ENCODE assay signal across 8 cellular contexts in genomic region chr12:79688376-79689040, GRCh38. TPM values are rescaled to one million over a fixed set of nuclear protein-coding genes. Genes with fewer than 3 reads are reported as not detected.
DNase-seq lines count a peak whose midpoint lies in the region; ATAC-seq and TF ChIP-seq lines count a peak whose summit lies in the region.

No MANE protein-coding gene starts in this region.

- H3K9me3 Mint-ChIP-seq in activated T-cell treated with anti-CD3 and anti-CD28 coated beads, Interleukin-2, amount 50 U/mL, for 4 hours: no peaks in the 10 kb centered on the region

- 10% methylated on average over 6 of the region's 6 CpGs for WGBS in smooth muscle cell (ENCODE audit: low lambda C conversion rate)

- peaks cover 3% of the 10 kb centered on the region for H3F3A ChIP-seq in smooth muscle cell (ENCODE audit: low read depth)

- H3K9me3 ChIP-seq in Panc1 (ENCODE audit: control insufficient read depth, insufficient read depth, low read depth, low read length): no peaks in the 10 kb centered on the region
- H3K9me3 ChIP-seq in smooth muscle cell (replicated peaks; ENCODE audit: low read depth): no peaks in the 10 kb centered on the region

- peaks cover 25% of the 10 kb centered on the region for H4K20me1 ChIP-seq in smooth muscle cell (ENCODE audit: low read depth)

- no peaks in the 10 kb centered on the region; the same call in none of the 2 replicates for H3K36me3 ChIP-seq in Panc1 (ENCODE audit: control insufficient read depth, insufficient read depth, low read length)
- H3K36me3 ChIP-seq in smooth muscle cell (ENCODE audit: low read depth): no peaks in the 10 kb centered on the region

- CTCF ChIA-PET in Panc1 (lab: Charles Lee): interaction anchor here (0.7 kb wide), 1 partner anchor 17 kb away, joined by 3 read pairs; no protein-coding TSS in a partner anchor

- in situ Hi-C loops in Panc1 (cut with HindIII; ENCODE audit: low pct_unique_long_range_greater_than_20kb, low sequenced_read_pairs): no loop called here

- H3K4me1 ChIP-seq in Panc1 (ENCODE audit: control insufficient read depth, insufficient read depth, low read length) (peaks cover 48% of the 10 kb centered on the region), smooth muscle cell (ENCODE audit: low read depth) (peaks cover 52% of the 10 kb centered on the region)

- H3K27me3 ChIP-seq in Panc1 (ENCODE audit: control insufficient read depth, insufficient read depth, low read length) (no peaks in the 10 kb centered on the region), smooth muscle cell (ENCODE audit: low read depth) (no peaks in the 10 kb centered on the region)

- POLR2A ChIA-PET in Panc1 (lab: Charles Lee): no interaction called here

- H3K9ac ChIP-seq in smooth muscle cell (ENCODE audit: low read depth): peak overlapping the region; percentile 79

- peaks cover 63% of the 10 kb centered on the region for H3K79me2 ChIP-seq in smooth muscle cell (ENCODE audit: low read depth)

- no TSS peak for BruUV-seq in Panc1 (replicated peaks; lab: Mats Ljungman, UMichigan)

- peak overlapping the region; percentile 71 to 73 for H3K4me3 ChIP-seq in Panc1 (ENCODE audit: low read depth in 2 of 2, low read length in 2 of 2)
- peak overlapping the region; percentile 82 for H3K4me3 ChIP-seq in fibroblast of pulmonary artery (replicated peaks; ENCODE audit: low read depth, low read length)
- H3K4me3 ChIP-seq in smooth muscle cell: peak overlapping the region; percentile 93

- TF ChIP-seq CTCF in Panc1 (IDR thresholded peaks at IDR 0.05) (no peak), fibroblast of pulmonary artery (IDR thresholded peaks at IDR 0.05; ENCODE audit: low read length, missing control alignments) (no peak), smooth muscle cell (IDR thresholded peaks at IDR 0.05; ENCODE audit: borderline replicate concordance, insufficient read depth, poor library complexity, severe bottlenecking) (no peak)

- ATAC-seq in activated T-cell treated with anti-CD3 and anti-CD28 coated beads, Interleukin-2, amount 50 U/mL, for 4 hours: no peak
- no peak for ATAC-seq in Panc1

- peak overlapping the region; percentile 94 for H3K27ac ChIP-seq in Panc1 (ENCODE audit: low read length)
- peak overlapping the region; percentile 98 for H3K27ac ChIP-seq in smooth muscle cell (ENCODE audit: low read depth)

- peaks cover 57% of the 10 kb centered on the region for H3K27me3 Mint-ChIP-seq in activated T-cell treated with anti-CD3 and anti-CD28 coated beads, Interleukin-2, amount 50 U/mL, for 4 hours (ENCODE audit: low read depth)

- H2AFZ ChIP-seq in smooth muscle cell (ENCODE audit: low read depth): no peak overlapping the region

- DNase-seq in activated T-cell treated with anti-CD3 and anti-CD28 coated beads, Interleukin-2, amount 50 U/mL, for 4 hours: no peak
- no peak for DNase-seq in activated T-cell treated with anti-CD3 and anti-CD28 coated beads, Interleukin-2, amount 50 U/mL, for 48 hours
- no peak for DNase-seq in Panc1 (ENCODE audit: low read depth, low spot score)
- no peak for DNase-seq in fibroblast of pulmonary artery (ENCODE audit: low read depth)
- DNase-seq in smooth muscle cell (lab: John Stamatoyannopoulos, UW; ENCODE audit: unreplicated experiment): no peak
- no peak for DNase-seq in NCI-H526 treated with DMSO at 0.1 percent for 48 hours (lab: John Stamatoyannopoulos, UW)
- no peak for DNase-seq in NCI-H187 (lab: John Stamatoyannopoulos, UW)
- no peak for DNase-seq in putamen (ENCODE audit: low spot score)

- peaks cover 12% of the 10 kb centered on the region for H3K4me1 Mint-ChIP-seq in activated T-cell treated with anti-CD3 and anti-CD28 coated beads, Interleukin-2, amount 50 U/mL, for 4 hours (ENCODE audit: low read depth)

- intact Hi-C loops in Panc1 (cut with micrococcal nuclease; ENCODE audit: unreplicated experiment): loop anchor here (5.0 to 10.0 kb wide), 2 partner anchors 64 to 131 kb away; no protein-coding TSS in a partner anchor

- no peaks in the 10 kb centered on the region for H3K36me3 Mint-ChIP-seq in activated T-cell treated with anti-CD3 and anti-CD28 coated beads, Interleukin-2, amount 50 U/mL, for 4 hours (ENCODE audit: insufficient read depth)

- peak overlapping the region; percentile 64 for H3K4me3 Mint-ChIP-seq in activated T-cell treated with anti-CD3 and anti-CD28 coated beads, Interleukin-2, amount 50 U/mL, for 4 hours

- H3K4me2 ChIP-seq in smooth muscle cell: peak overlapping the region; percentile 85

RNA-seq across cellular contexts. Expression of gene PAWR, which starts 2.3 kb away (rescaled TPM):
- 1 to 10 TPM; 1.5 to 7.3 (median 7.3) TPM for total RNA-seq in activated T-cell treated with anti-CD3 and anti-CD28 coated beads, Interleukin-2, amount 50 U/mL, for 4 hours
- 142 TPM for total RNA-seq in Panc1 (2021; ENCODE audit: unreplicated experiment)
- polyA plus RNA-seq in Panc1 (2012; ENCODE audit: insufficient read length): 55.9 TPM
- total RNA-seq in smooth muscle cell: 45.4 and 59.7 TPM in 2 replicates
- 33.1 and 64.1 TPM in 2 replicates for polyA plus RNA-seq in smooth muscle cell
